ENCODE assay signal across 1 cellular context in the genomic region with DNA sequence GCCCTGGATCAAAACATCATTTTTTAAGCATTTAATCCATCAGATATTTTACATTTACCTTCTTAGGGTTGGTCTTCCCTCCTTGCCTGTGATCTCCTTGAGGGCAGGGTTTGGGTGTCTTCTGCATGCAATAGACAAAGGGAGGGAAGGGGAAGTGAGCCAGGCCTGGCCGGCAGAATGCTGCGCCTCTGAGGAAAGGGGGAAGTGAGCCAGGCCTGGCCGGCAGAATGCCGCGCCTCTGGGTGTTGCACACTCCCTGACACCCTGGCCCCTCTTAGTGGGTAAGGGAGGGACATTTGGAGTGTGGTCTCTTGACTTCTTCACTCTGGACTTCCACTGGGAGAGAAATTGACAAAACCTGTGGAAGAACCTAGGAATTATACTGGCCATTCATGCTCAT.
A peak's percentile ranks its signal among the peaks of the same experiment; 100 is the strongest.
TF ChIP-seq lines count a peak whose summit lies in the region.

No MANE protein-coding gene starts in this region.

TF ChIP-seq in GM12878, 131 proteins besides CTCF, POLR2A, EP300 and RAD21:
- TF ChIP-seq, protein P1, sequence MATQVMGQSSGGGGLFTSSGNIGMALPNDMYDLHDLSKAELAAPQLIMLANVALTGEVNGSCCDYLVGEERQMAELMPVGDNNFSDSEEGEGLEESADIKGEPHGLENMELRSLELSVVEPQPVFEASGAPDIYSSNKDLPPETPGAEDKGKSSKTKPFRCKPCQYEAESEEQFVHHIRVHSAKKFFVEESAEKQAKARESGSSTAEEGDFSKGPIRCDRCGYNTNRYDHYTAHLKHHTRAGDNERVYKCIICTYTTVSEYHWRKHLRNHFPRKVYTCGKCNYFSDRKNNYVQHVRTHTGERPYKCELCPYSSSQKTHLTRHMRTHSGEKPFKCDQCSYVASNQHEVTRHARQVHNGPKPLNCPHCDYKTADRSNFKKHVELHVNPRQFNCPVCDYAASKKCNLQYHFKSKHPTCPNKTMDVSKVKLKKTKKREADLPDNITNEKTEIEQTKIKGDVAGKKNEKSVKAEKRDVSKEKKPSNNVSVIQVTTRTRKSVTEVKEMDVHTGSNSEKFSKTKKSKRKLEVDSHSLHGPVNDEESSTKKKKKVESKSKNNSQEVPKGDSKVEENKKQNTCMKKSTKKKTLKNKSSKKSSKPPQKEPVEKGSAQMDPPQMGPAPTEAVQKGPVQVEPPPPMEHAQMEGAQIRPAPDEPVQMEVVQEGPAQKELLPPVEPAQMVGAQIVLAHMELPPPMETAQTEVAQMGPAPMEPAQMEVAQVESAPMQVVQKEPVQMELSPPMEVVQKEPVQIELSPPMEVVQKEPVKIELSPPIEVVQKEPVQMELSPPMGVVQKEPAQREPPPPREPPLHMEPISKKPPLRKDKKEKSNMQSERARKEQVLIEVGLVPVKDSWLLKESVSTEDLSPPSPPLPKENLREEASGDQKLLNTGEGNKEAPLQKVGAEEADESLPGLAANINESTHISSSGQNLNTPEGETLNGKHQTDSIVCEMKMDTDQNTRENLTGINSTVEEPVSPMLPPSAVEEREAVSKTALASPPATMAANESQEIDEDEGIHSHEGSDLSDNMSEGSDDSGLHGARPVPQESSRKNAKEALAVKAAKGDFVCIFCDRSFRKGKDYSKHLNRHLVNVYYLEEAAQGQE (IDR thresholded peaks at IDR 0.05; ENCODE audit: low read depth, low read length): no peak
- TF ChIP-seq SPI1 (IDR thresholded peaks at IDR 0.05; ENCODE audit: borderline replicate concordance, insufficient read depth, low read depth, low read length): peak; percentile 67; the same call in 1 of the 2 replicates
TF ChIP-seq in GM12878: peak in this region for 1.
